Comparison of ENCODE assay signal across 11 cellular contexts in genomic region chr10:72736176-72736795, GRCh38. TPM values are rescaled to one million over a fixed set of nuclear protein-coding genes. Genes with fewer than 3 reads are reported as not detected.
A peak's percentile ranks its signal among the peaks of the same experiment; 100 is the strongest.
DNase-seq lines count a peak whose midpoint lies in the region; ATAC-seq and TF ChIP-seq lines count a peak whose summit lies in the region.
"Had no signal": no experiment of that assay in that cellular context is flagged by ENCODE, and none has a peak within 500 bp of the region (broad histone marks: within the 10 kb centered on the region; RNA-seq: fewer than 3 reads in every experiment).

No MANE protein-coding gene starts in this region.

- peaks cover 36% of the 10 kb centered on the region for H3K4me1 ChIP-seq in upper lobe of right lung

- H3K4me3 ChIP-seq in astrocyte of the spinal cord (ENCODE audit: low read depth, low read length) (no peak overlapping the region), upper lobe of right lung (no peak overlapping the region)
- H3K4me3 ChIP-seq: dorsolateral prefrontal cortex, spleen had no signal

- in situ Hi-C loops in astrocyte of the spinal cord (cut with HindIII; ENCODE audit: low sequenced_read_pairs): no loop called here

- no peaks in the 10 kb centered on the region for H3K4me1 Mint-ChIP-seq in activated CD8-positive, alpha-beta T cell treated with anti-CD3 and anti-CD28 coated beads, Interleukin-2, amount 10 ng/mL, durations not matched to agents 7 days and 5 days (ENCODE audit: low read depth)

- intact Hi-C loops in upper lobe of right lung (cut with DNase I): no loop called here

- no peaks in the 10 kb centered on the region for H3K27me3 Mint-ChIP-seq in activated CD8-positive, alpha-beta T cell treated with anti-CD3 and anti-CD28 coated beads, Interleukin-2, amount 10 ng/mL, durations not matched to agents 7 days and 5 days (ENCODE audit: low read depth)
- H3K27me3 Mint-ChIP-seq: B cell had no signal

- peak; percentile 9 for DNase-seq in NCI-H2196 (lab: John Stamatoyannopoulos, UW; ENCODE audit: unreplicated experiment)
- no peak for DNase-seq in NCI-H2196 treated with DMSO at 0.1 percent for 48 hours (lab: John Stamatoyannopoulos, UW; ENCODE audit: unreplicated experiment)
- DNase-seq in astrocyte of the spinal cord (ENCODE audit: low read depth, low spot score): peak; percentile 49
- DNase-seq in left kidney (ENCODE audit: low read depth, low spot score): peak; percentile 46
- DNase-seq in upper lobe of right lung: no peak
- no peak for DNase-seq in activated CD8-positive, alpha-beta T cell treated with anti-CD3 and anti-CD28 coated beads, Interleukin-2, amount 10 ng/mL, durations not matched to agents 7 days and 5 days
- DNase-seq: dorsolateral prefrontal cortex, spleen had no signal

- H3K36me3 ChIP-seq in upper lobe of right lung: no peaks in the 10 kb centered on the region
- H3K36me3 ChIP-seq: spleen had no signal

- no peak overlapping the region for H3K27ac Mint-ChIP-seq in activated CD8-positive, alpha-beta T cell treated with anti-CD3 and anti-CD28 coated beads, Interleukin-2, amount 10 ng/mL, durations not matched to agents 7 days and 5 days
- H3K27ac Mint-ChIP-seq: B cell had no signal

- no peaks in the 10 kb centered on the region for H3K9me3 Mint-ChIP-seq in activated CD8-positive, alpha-beta T cell treated with anti-CD3 and anti-CD28 coated beads, Interleukin-2, amount 10 ng/mL, durations not matched to agents 7 days and 5 days (ENCODE audit: insufficient read depth)

- peak overlapping the region; percentile 60 for H3K27ac ChIP-seq in upper lobe of right lung

- no peak overlapping the region for H3K4me3 Mint-ChIP-seq in activated CD8-positive, alpha-beta T cell treated with anti-CD3 and anti-CD28 coated beads, Interleukin-2, amount 10 ng/mL, durations not matched to agents 7 days and 5 days
- H3K4me3 Mint-ChIP-seq: B cell had no signal

- ATAC-seq in upper lobe of right lung (no peak), HG03342 (IDR thresholded peaks at IDR 0.05; ENCODE audit: unreplicated experiment) (no peak), GM21423 (IDR thresholded peaks at IDR 0.05; ENCODE audit: unreplicated experiment) (no peak)
- no peak for ATAC-seq in activated CD8-positive, alpha-beta T cell treated with anti-CD3 and anti-CD28 coated beads, Interleukin-2, amount 10 ng/mL, durations not matched to agents 7 days and 5 days

- no peaks in the 10 kb centered on the region for H3K9me3 ChIP-seq in upper lobe of right lung
- H3K9me3 ChIP-seq: spleen had no signal

- no peak for TF ChIP-seq CTCF in astrocyte of the spinal cord (IDR thresholded peaks at IDR 0.05; ENCODE audit: low read depth, low read length)
- no peak for TF ChIP-seq CTCF in upper lobe of right lung (IDR thresholded peaks at IDR 0.05)

- no peaks in the 10 kb centered on the region for H3K27me3 ChIP-seq in upper lobe of right lung
- H3K27me3 ChIP-seq: dorsolateral prefrontal cortex, spleen had no signal

- no peaks in the 10 kb centered on the region for H3K36me3 Mint-ChIP-seq in activated CD8-positive, alpha-beta T cell treated with anti-CD3 and anti-CD28 coated beads, Interleukin-2, amount 10 ng/mL, durations not matched to agents 7 days and 5 days (ENCODE audit: low read depth)

- CTCF ChIA-PET in activated CD8-positive, alpha-beta T cell treated with anti-CD3 and anti-CD28 coated beads, Interleukin-2, amount 10 ng/mL, durations not matched to agents 7 days and 5 days (lab: Charles Lee): interaction anchor here (0.7 to 1.8 kb wide), 2 partner anchors 16 to 337 kb away, joined by 3 read pairs; no protein-coding TSS in a partner anchor

- POLR2A ChIA-PET in activated CD8-positive, alpha-beta T cell treated with anti-CD3 and anti-CD28 coated beads, Interleukin-2, amount 10 ng/mL, durations not matched to agents 7 days and 5 days (lab: Charles Lee): no interaction called here

RNA-seq across cellular contexts. Expression of gene MCU, which starts 44.3 kb away (rescaled TPM):
- 31.1 TPM for total RNA-seq in upper lobe of right lung
- total RNA-seq in activated CD8-positive, alpha-beta T cell treated with anti-CD3 and anti-CD28 coated beads, Interleukin-2, amount 10 ng/mL, durations not matched to agents 7 days and 5 days: 10 to 100 TPM; 11.3 to 11.6 TPM

Comparison
In these comparisons a context has a peak if more than half of its experiments do, and no peak if none do; other contexts are left out.
1. DNase-seq: peak in NCI-H2196 (single experiment), astrocyte of the spinal cord (single experiment) and left kidney (single experiment); none in NCI-H2196 treated with DMSO at 0.1 percent for 48 hours (single experiment), upper lobe of right lung (single experiment) and activated CD8-positive, alpha-beta T cell treated with anti-CD3 and anti-CD28 coated beads, Interleukin-2, amount 10 ng/mL, durations not matched to agents 7 days and 5 days (single experiment).